Comparison of ENCODE assay signal across 13 cellular contexts in the genomic region with DNA sequence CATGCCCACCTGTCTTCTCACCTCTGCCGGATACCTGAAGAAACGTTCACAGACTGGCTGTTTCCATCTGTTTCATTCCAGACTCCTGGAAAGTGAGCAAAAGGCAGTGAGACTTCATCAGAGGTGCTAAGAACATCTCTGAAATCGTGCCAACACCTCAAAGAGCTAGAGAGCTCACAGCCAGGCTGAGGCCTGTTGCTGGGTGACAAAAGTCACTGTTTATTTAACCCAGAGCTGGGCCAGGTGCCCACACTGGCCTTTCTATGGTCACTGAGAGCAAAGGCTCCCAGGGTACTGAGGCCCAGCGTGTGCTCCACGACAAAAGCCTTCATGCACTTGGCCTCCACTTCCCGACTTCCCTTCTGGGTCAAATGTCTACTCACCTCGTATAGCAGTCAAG. TPM values are rescaled to one million over a fixed set of nuclear protein-coding genes. Genes with fewer than 3 reads are reported as not detected.
DNase-seq lines count a peak whose midpoint lies in the region; ATAC-seq and TF ChIP-seq lines count a peak whose summit lies in the region.
"Had no signal": no experiment of that assay in that cellular context is flagged by ENCODE, and none has a peak within 500 bp of the region (broad histone marks: within the 10 kb centered on the region; RNA-seq: fewer than 3 reads in every experiment).

No MANE protein-coding gene starts in this region.

- no peak overlapping the region for H3K4me3 ChIP-seq in body of pancreas
- H3K4me3 ChIP-seq in lung, result no peak overlapping the region
- H3K4me3 ChIP-seq in upper lobe of right lung, result no peak overlapping the region
- H3K4me3 ChIP-seq: K562 had no signal

- H3K9me3 ChIP-seq in body of pancreas, result no peaks in the 10 kb centered on the region
- H3K9me3 ChIP-seq in lung (ENCODE audit: control insufficient read depth in 2 of 2, insufficient read depth in 1 of 2, low read length in 1 of 2), result peaks cover 0 to 2% of the 10 kb centered on the region in 2 donors
- no peaks in the 10 kb centered on the region for H3K9me3 ChIP-seq in upper lobe of right lung

- H3K9me3 Mint-ChIP-seq in T-helper 1 cell treated with Interleukin-12 subunit alpha and Interleukin-12 subunit beta and Interleukin-4 antibody, amounts not matched to agents 30 μg/mL and 1 μg/mL, for 36 hours, result no peaks in the 10 kb centered on the region

- H3K27me3 Mint-ChIP-seq in T-helper 1 cell treated with Interleukin-12 subunit alpha and Interleukin-12 subunit beta and Interleukin-4 antibody, amounts not matched to agents 30 μg/mL and 1 μg/mL, for 36 hours (ENCODE audit: low read depth), result peaks cover 13% of the 10 kb centered on the region

- H3K27me3 ChIP-seq in body of pancreas (no peaks in the 10 kb centered on the region), lung (ENCODE audit: control insufficient read depth, insufficient read depth) (no peaks in the 10 kb centered on the region), upper lobe of right lung (no peaks in the 10 kb centered on the region), foreskin keratinocyte (no peaks in the 10 kb centered on the region)

- ATAC-seq in body of pancreas (peak; percentile 29), lung (ENCODE audit: insufficient read depth, low FRiP score) (no peak), upper lobe of right lung (peak; percentile 26), HG03378 (IDR thresholded peaks at IDR 0.05; ENCODE audit: unreplicated experiment) (no peak), foreskin keratinocyte (no peak)
- ATAC-seq: esophagus mucosa, K562 had no signal

- H3K4me1 ChIP-seq in body of pancreas (peaks cover 40% of the 10 kb centered on the region), lung (ENCODE audit: control insufficient read depth in 2 of 2, insufficient read depth in 2 of 2, low read length in 2 of 2) (peaks cover 0 to 9% of the 10 kb centered on the region in 2 donors), upper lobe of right lung (peaks cover 11% of the 10 kb centered on the region), foreskin keratinocyte (peaks cover 14% of the 10 kb centered on the region)

- no peak overlapping the region for H3K4me3 Mint-ChIP-seq in T-helper 1 cell treated with Interleukin-12 subunit alpha and Interleukin-12 subunit beta and Interleukin-4 antibody, amounts not matched to agents 30 μg/mL and 1 μg/mL, for 36 hours

- peaks cover 4% of the 10 kb centered on the region for H3K4me1 Mint-ChIP-seq in T-helper 1 cell treated with Interleukin-12 subunit alpha and Interleukin-12 subunit beta and Interleukin-4 antibody, amounts not matched to agents 30 μg/mL and 1 μg/mL, for 36 hours (ENCODE audit: low read depth)

- H3K36me3 Mint-ChIP-seq in T-helper 1 cell treated with Interleukin-12 subunit alpha and Interleukin-12 subunit beta and Interleukin-4 antibody, amounts not matched to agents 30 μg/mL and 1 μg/mL, for 36 hours (ENCODE audit: low read depth), result no peaks in the 10 kb centered on the region

- TF ChIP-seq POLR2A in body of pancreas (IDR thresholded peaks at IDR 0.05), result no peak

- H3K27ac Mint-ChIP-seq in T-helper 1 cell treated with Interleukin-12 subunit alpha and Interleukin-12 subunit beta and Interleukin-4 antibody, amounts not matched to agents 30 μg/mL and 1 μg/mL, for 36 hours, result peak overlapping the region; percentile 26

- H3K27ac ChIP-seq in body of pancreas (peak overlapping the region; percentile 82 to 93 (median 86)), lung (ENCODE audit: low read depth in 1 of 2, low read length in 1 of 2) (peak overlapping the region; percentile 81 to 86), upper lobe of right lung (peak overlapping the region; percentile 68), foreskin keratinocyte (no peak overlapping the region)

- 48 to 59% methylated on average over 7 of the region's 7 CpGs for WGBS in body of pancreas, 2 donors
- 53 to 81% methylated on average over 7 of the region's 7 CpGs for WGBS in lung, 2 donors

- no peak for DNase-seq in T-helper 1 cell
- DNase-seq in body of pancreas, result peak; percentile 41 to 73 (median 64)
- DNase-seq in lung (ENCODE audit: low spot score), result peak; percentile 58
- no peak for DNase-seq in upper lobe of right lung
- DNase-seq in HK-2 (ENCODE audit: unreplicated experiment), result no peak
- DNase-seq in foreskin keratinocyte, result no peak
- DNase-seq: activated CD4-positive, alpha-beta T cell treated with anti-CD3 and anti-CD28 coated beads for 48 hours; activated gamma-delta T cell treated with Interleukin-2 at 50 U/mL for 16 hours; stimulated activated CD4-positive, alpha-beta T cell treated with anti-CD3 and anti-CD28 coated beads, Interleukin-4, amount 100 ng/mL, for 4 hours had no signal

- H3K36me3 ChIP-seq in body of pancreas (replicated peaks in 1 of 2; ENCODE audit: insufficient read depth in 1 of 2, low read depth in 2 of 2), result no peaks in the 10 kb centered on the region
- H3K36me3 ChIP-seq in lung (ENCODE audit: control insufficient read depth in 2 of 2, insufficient read depth in 2 of 2, low read length in 2 of 2), result no peaks in the 10 kb centered on the region
- no peaks in the 10 kb centered on the region for H3K36me3 ChIP-seq in upper lobe of right lung

- intact Hi-C loops in body of pancreas (cut with DNase I) (no loop called here), upper lobe of right lung (cut with DNase I) (no loop called here)

- TF ChIP-seq CTCF in body of pancreas (IDR thresholded peaks at IDR 0.05) (no peak), lung (IDR thresholded peaks at IDR 0.05; ENCODE audit: control extremely low read depth, extremely low read depth) (no peak), upper lobe of right lung (IDR thresholded peaks at IDR 0.05) (no peak), foreskin keratinocyte (conservative IDR thresholded peaks at IDR 0.05) (no peak)

RNA-seq across cellular contexts. Expression of a gene that starts 3.7 kb away (rescaled TPM):
- 1 to 10 TPM; 4.4 to 9.9 TPM for total RNA-seq in body of pancreas
- under 1 TPM; 0.74 to 0.91 TPM for total RNA-seq in lung
- polyA plus RNA-seq in lung, result 1 to 10 TPM in 1 of 2 donors, under 1 TPM in 1; 0.73 to 1.4 TPM
- total RNA-seq in upper lobe of right lung, result 2.9 TPM
- total RNA-seq in foreskin keratinocyte, result 0.67 and 0.78 TPM in 2 replicates
- polyA plus RNA-seq in foreskin keratinocyte, result 0.99 and 1.1 TPM in 2 replicates

RNA-seq across cellular contexts. Expression of a gene that starts 54.8 kb away (rescaled TPM):
- total RNA-seq in body of pancreas, result 100 to 1,000 TPM; 107 to 114 TPM
- total RNA-seq in lung, result 100 to 1,000 TPM; 101 TPM
- polyA plus RNA-seq in lung, result 10 to 100 TPM; 37.1 to 60.4 TPM
- total RNA-seq in upper lobe of right lung, result 96.9 TPM
- 152 and 172 TPM in 2 replicates for total RNA-seq in foreskin keratinocyte
- polyA plus RNA-seq in foreskin keratinocyte, result 33.0 and 41.1 TPM in 2 replicates

Comparison
In these comparisons a context has a peak if more than half of its experiments do, and no peak if none do; other contexts are left out.
1. DNase-seq: peak in body of pancreas (4 of 4) and lung (single experiment); none in T-helper 1 cell (0 of 5), upper lobe of right lung (single experiment), HK-2 (single experiment) and foreskin keratinocyte (0 of 2).
2. ATAC-seq: peak in body of pancreas (single experiment) and upper lobe of right lung (single experiment); none in lung (single experiment), HG03378 (single experiment) and foreskin keratinocyte (single experiment).